In the genomic region with DNA sequence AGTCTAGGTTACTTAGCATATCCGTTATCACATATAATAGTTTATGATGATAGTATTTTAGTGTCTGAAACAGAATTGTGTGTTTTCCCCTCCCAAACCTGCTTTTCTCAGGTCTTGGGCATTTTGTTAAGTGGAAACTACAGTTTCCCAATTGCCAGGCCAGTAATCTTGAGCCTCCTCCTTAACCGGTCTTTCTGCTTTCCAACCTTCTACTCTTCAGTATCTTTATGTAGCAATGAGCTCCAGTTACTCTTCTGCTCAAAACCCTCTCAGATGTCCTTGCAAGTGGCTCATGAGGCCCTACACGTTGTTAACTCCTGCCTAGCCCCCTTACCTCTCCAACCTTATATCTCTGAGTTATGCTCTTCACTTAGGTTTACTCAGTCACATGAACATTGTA, we compare ENCODE assay signal across 21 cellular contexts. TPM values are rescaled to one million over a fixed set of nuclear protein-coding genes. Genes with fewer than 3 reads are reported as not detected.
DNase-seq lines count a peak whose midpoint lies in the region; ATAC-seq and TF ChIP-seq lines count a peak whose summit lies in the region.
"Had no signal": no experiment of that assay in that cellular context is flagged by ENCODE, and none has a peak within 500 bp of the region (broad histone marks: within the 10 kb centered on the region; RNA-seq: fewer than 3 reads in every experiment).

No MANE protein-coding gene starts in this region.

- no peak for ATAC-seq in T-helper 17 cell
- ATAC-seq in GM19395 (IDR thresholded peaks at IDR 0.05; ENCODE audit: unreplicated experiment), result no peak

- CTCF ChIA-PET in activated CD4-positive, alpha-beta memory T cell treated with anti-CD3 and anti-CD28 coated beads for 36 hours (lab: Charles Lee), result no interaction called here
- CTCF ChIA-PET in activated CD4-positive, alpha-beta memory T cell treated with anti-CD3 and anti-CD28 coated beads, Interleukin-2, amount 10 ng/mL, durations not matched to agents 7 days and 5 days (lab: Charles Lee), result interaction anchor here (0.6 kb wide), 1 partner anchor 73 kb away, joined by 3 read pairs; no protein-coding TSS in a partner anchor

- no peaks in the 10 kb centered on the region for H3K9me3 ChIP-seq in T-helper 17 cell (ENCODE audit: control insufficient read depth, low read length, poor library complexity, severe bottlenecking)
- H3K9me3 ChIP-seq: BE2C, Peyer's patch had no signal

- H3K36me3 Mint-ChIP-seq in activated CD4-positive, alpha-beta memory T cell treated with anti-CD3 and anti-CD28 coated beads for 36 hours, result peaks cover 64% of the 10 kb centered on the region
- peaks cover 80% of the 10 kb centered on the region for H3K36me3 Mint-ChIP-seq in activated CD4-positive, alpha-beta memory T cell treated with anti-CD3 and anti-CD28 coated beads, Interleukin-2, amount 10 ng/mL, durations not matched to agents 7 days and 5 days (ENCODE audit: low read depth)
- peaks cover 21% of the 10 kb centered on the region for H3K36me3 Mint-ChIP-seq in T-helper 17 cell (ENCODE audit: low read depth)
- peaks cover 8 to 28% (median 10%) of the 10 kb centered on the region in 3 donors for H3K36me3 Mint-ChIP-seq in immature natural killer cell
- peaks cover 24% of the 10 kb centered on the region for H3K36me3 Mint-ChIP-seq in progenitor cell of endocrine pancreas (ENCODE audit: insufficient read depth)

- H3K4me3 Mint-ChIP-seq in activated CD4-positive, alpha-beta memory T cell treated with anti-CD3 and anti-CD28 coated beads for 36 hours, result no peak overlapping the region
- H3K4me3 Mint-ChIP-seq in activated CD4-positive, alpha-beta memory T cell treated with anti-CD3 and anti-CD28 coated beads, Interleukin-2, amount 10 ng/mL, durations not matched to agents 7 days and 5 days, result no peak overlapping the region
- H3K4me3 Mint-ChIP-seq in T-helper 17 cell (peak overlapping the region; percentile 19), immature natural killer cell (peak overlapping the region in 3 of 5 donors; percentile 2 to 42 (median 21)), progenitor cell of endocrine pancreas (ENCODE audit: low read depth) (no peak overlapping the region)
- H3K4me3 Mint-ChIP-seq: T-helper 1 cell treated with Interleukin-12 subunit alpha and Interleukin-12 subunit beta and Interleukin-4 antibody, amounts not matched to agents 30 μg/mL and 1 μg/mL, for 36 hours had no signal

- peak overlapping the region; percentile 16 for H3K27ac Mint-ChIP-seq in activated CD4-positive, alpha-beta memory T cell treated with anti-CD3 and anti-CD28 coated beads for 36 hours
- no peak overlapping the region for H3K27ac Mint-ChIP-seq in activated CD4-positive, alpha-beta memory T cell treated with anti-CD3 and anti-CD28 coated beads, Interleukin-2, amount 10 ng/mL, durations not matched to agents 7 days and 5 days
- H3K27ac Mint-ChIP-seq in T-helper 17 cell, result no peak overlapping the region
- peak overlapping the region; percentile 3 to 81 (median 72) for H3K27ac Mint-ChIP-seq in immature natural killer cell
- H3K27ac Mint-ChIP-seq in progenitor cell of endocrine pancreas, result peak overlapping the region; percentile 43
- H3K27ac Mint-ChIP-seq: T-helper 1 cell treated with Interleukin-12 subunit alpha and Interleukin-12 subunit beta and Interleukin-4 antibody, amounts not matched to agents 30 μg/mL and 1 μg/mL, for 36 hours had no signal

- no peak for TF ChIP-seq CTCF in progenitor cell of endocrine pancreas (IDR thresholded peaks at IDR 0.05; ENCODE audit: unreplicated experiment)

- no peaks in the 10 kb centered on the region for H3K27me3 Mint-ChIP-seq in activated CD4-positive, alpha-beta memory T cell treated with anti-CD3 and anti-CD28 coated beads for 36 hours
- H3K27me3 Mint-ChIP-seq in activated CD4-positive, alpha-beta memory T cell treated with anti-CD3 and anti-CD28 coated beads, Interleukin-2, amount 10 ng/mL, durations not matched to agents 7 days and 5 days, result no peaks in the 10 kb centered on the region
- H3K27me3 Mint-ChIP-seq in T-helper 17 cell, result no peaks in the 10 kb centered on the region
- H3K27me3 Mint-ChIP-seq in immature natural killer cell (ENCODE audit: low read depth in 3 of 3), result peaks cover 0 to 2% (median 0%) of the 10 kb centered on the region in 3 donors
- H3K27me3 Mint-ChIP-seq in progenitor cell of endocrine pancreas, result no peaks in the 10 kb centered on the region

- no peaks in the 10 kb centered on the region for H3K9me3 Mint-ChIP-seq in activated CD4-positive, alpha-beta memory T cell treated with anti-CD3 and anti-CD28 coated beads for 36 hours
- no peaks in the 10 kb centered on the region for H3K9me3 Mint-ChIP-seq in activated CD4-positive, alpha-beta memory T cell treated with anti-CD3 and anti-CD28 coated beads, Interleukin-2, amount 10 ng/mL, durations not matched to agents 7 days and 5 days
- H3K9me3 Mint-ChIP-seq in immature natural killer cell (no peaks in the 10 kb centered on the region), progenitor cell of endocrine pancreas (ENCODE audit: low read depth) (no peaks in the 10 kb centered on the region)
- H3K9me3 Mint-ChIP-seq: T-helper 1 cell treated with Interleukin-12 subunit alpha and Interleukin-12 subunit beta and Interleukin-4 antibody, amounts not matched to agents 30 μg/mL and 1 μg/mL, for 36 hours had no signal

- peaks cover 82% of the 10 kb centered on the region for H3K4me1 Mint-ChIP-seq in activated CD4-positive, alpha-beta memory T cell treated with anti-CD3 and anti-CD28 coated beads for 36 hours (ENCODE audit: low read depth)
- H3K4me1 Mint-ChIP-seq in activated CD4-positive, alpha-beta memory T cell treated with anti-CD3 and anti-CD28 coated beads, Interleukin-2, amount 10 ng/mL, durations not matched to agents 7 days and 5 days, result peaks cover 55% of the 10 kb centered on the region
- H3K4me1 Mint-ChIP-seq in T-helper 17 cell, result peaks cover 67% of the 10 kb centered on the region
- H3K4me1 Mint-ChIP-seq in immature natural killer cell, result peaks cover 96 to 98% of the 10 kb centered on the region in 2 donors
- H3K4me1 Mint-ChIP-seq in progenitor cell of endocrine pancreas (ENCODE audit: low read depth), result peaks cover 56% of the 10 kb centered on the region

- POLR2A ChIA-PET in activated CD4-positive, alpha-beta memory T cell treated with anti-CD3 and anti-CD28 coated beads for 36 hours (lab: Charles Lee), result no interaction called here
- POLR2A ChIA-PET in activated CD4-positive, alpha-beta memory T cell treated with anti-CD3 and anti-CD28 coated beads, Interleukin-2, amount 10 ng/mL, durations not matched to agents 7 days and 5 days (lab: Charles Lee), result interaction anchor here (1.6 to 3.4 kb wide), 2 partner anchors 11 to 16 kb away, joined by 4 to 21 read pairs; no protein-coding TSS in a partner anchor

- DNase-seq in activated CD4-positive, alpha-beta memory T cell treated with anti-CD3 and anti-CD28 coated beads for 36 hours, result no peak
- DNase-seq in activated CD4-positive, alpha-beta memory T cell treated with anti-CD3 and anti-CD28 coated beads, Interleukin-2, amount 10 ng/mL, durations not matched to agents 7 days and 5 days, result no peak
- DNase-seq in T-helper 17 cell (no peak), immature natural killer cell (no peak), progenitor cell of endocrine pancreas (ENCODE audit: low spot score, unreplicated experiment) (no peak), COLO668 (lab: John Stamatoyannopoulos, UW; ENCODE audit: unreplicated experiment) (no peak), HuH-7 (ENCODE audit: low spot score) (no peak)
- DNase-seq: activated effector memory CD4-positive, alpha-beta T cell treated with Interleukin-2 at 50 U/mL for 16 hours; amniotic stem cell; BE2C; erythroblast; foreskin melanocyte; kidney; NCI-H1417 treated with DMSO at 0.1 percent for 48 hours; NCI-H510A treated with DMSO at 0.1 percent for 48 hours; NK-92 treated with Interleukin-12 subunit alpha and Interleukin-12 subunit beta, amount 100 ng/mL, for 24 hours; Peyer's patch; small intestine; WERI-Rb-1 had no signal

- intact Hi-C loops in activated CD4-positive, alpha-beta memory T cell treated with anti-CD3 and anti-CD28 coated beads for 36 hours (cut with micrococcal nuclease), result no loop called here

RNA-seq across cellular contexts. Expression of a gene that starts 22.0 kb away (rescaled TPM):
- 10 to 100 TPM; 92.9 to 93.1 TPM for total RNA-seq in activated CD4-positive, alpha-beta memory T cell treated with anti-CD3 and anti-CD28 coated beads for 36 hours
- total RNA-seq in activated CD4-positive, alpha-beta memory T cell treated with anti-CD3 and anti-CD28 coated beads, Interleukin-2, amount 10 ng/mL, durations not matched to agents 7 days and 5 days, result 100 to 1,000 TPM; 128 to 132 TPM
- 100 to 1,000 TPM; 171 to 195 TPM for total RNA-seq in T-helper 17 cell
- 100 to 1,000 TPM in 1 of 3 donors, 10 to 100 TPM in 2; 55.8 to 105 (median 62.7) TPM for polyA plus RNA-seq in immature natural killer cell
- 133 and 140 TPM in 2 replicates for total RNA-seq in progenitor cell of endocrine pancreas

Comparison
In these comparisons a context has a peak if more than half of its experiments do, and no peak if none do; other contexts are left out.
1. H3K27ac Mint-ChIP-seq: peak in activated CD4-positive, alpha-beta memory T cell treated with anti-CD3 and anti-CD28 coated beads for 36 hours (single experiment), immature natural killer cell (6 of 6) and progenitor cell of endocrine pancreas (single experiment); none in activated CD4-positive, alpha-beta memory T cell treated with anti-CD3 and anti-CD28 coated beads, Interleukin-2, amount 10 ng/mL, durations not matched to agents 7 days and 5 days (single experiment) and T-helper 17 cell (single experiment).
2. H3K4me3 Mint-ChIP-seq: peak in T-helper 17 cell (single experiment) and immature natural killer cell (3 of 5); none in activated CD4-positive, alpha-beta memory T cell treated with anti-CD3 and anti-CD28 coated beads for 36 hours (single experiment), activated CD4-positive, alpha-beta memory T cell treated with anti-CD3 and anti-CD28 coated beads, Interleukin-2, amount 10 ng/mL, durations not matched to agents 7 days and 5 days (single experiment) and progenitor cell of endocrine pancreas (single experiment).